19 cellular contexts compared by ENCODE assay signal in genomic region chr1:214125819-214126218, GRCh38.
"Had no signal": no experiment of that assay in that cellular context is flagged by ENCODE, and none has a peak within 500 bp of the region (broad histone marks: within the 10 kb centered on the region; RNA-seq: fewer than 3 reads in every experiment).

No MANE protein-coding gene starts in this region.

- H3K36me3 ChIP-seq: MG63, SJSA1 had no signal

- H3K27ac ChIP-seq: HL-60, SJSA1, SK-N-MC had no signal

- H3K4me1 ChIP-seq: SJSA1 had no signal

- H3K27me3 ChIP-seq: MG63 had no signal

- H3K4me3 ChIP-seq: MG63, SJSA1, SK-N-MC had no signal

- DNase-seq: Karpas-422, KG1, MG63, NCI-H1092, NCI-H1105 treated with DMSO at 0.1 percent for 48 hours, NCI-H1417 treated with DMSO at 0.1 percent for 48 hours, NCI-H1694 treated with DMSO at 0.1 percent for 48 hours, NCI-H1930, NCI-H2081, NCI-H2107, NCI-H524, NCI-H526 treated with DMSO at 0.1 percent for 48 hours, NCI-H774, Right ventricle myocardium superior, RPMI8226, SIG-M5 had no signal

- H3K9me3 ChIP-seq: MG63, SJSA1 had no signal
